Comparison of ENCODE assay signal across 15 cellular contexts in the genomic region with DNA sequence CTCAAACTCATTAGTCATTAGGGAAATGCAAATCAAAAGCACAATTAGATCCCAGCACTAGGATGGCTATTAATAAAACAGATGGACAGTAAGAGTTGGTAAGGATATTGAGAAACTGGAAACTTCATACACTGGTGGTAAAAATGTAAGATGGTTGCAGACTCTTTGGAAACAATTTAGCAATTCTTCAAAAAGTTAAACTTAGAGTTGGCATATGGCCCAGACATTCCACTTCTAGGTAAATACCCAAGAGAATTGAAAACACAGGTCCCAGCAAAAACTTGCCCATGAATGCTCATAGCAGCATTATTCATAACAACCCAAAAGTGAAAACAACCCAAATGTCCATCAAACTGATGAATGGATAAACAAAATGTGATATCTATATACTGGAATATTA.
DNase-seq lines count a peak whose midpoint lies in the region; ATAC-seq, FAIRE-seq and TF ChIP-seq lines count a peak whose summit lies in the region.
"Had no signal": no experiment of that assay in that cellular context is flagged by ENCODE, and none has a peak within 500 bp of the region (broad histone marks: within the 10 kb centered on the region; RNA-seq: fewer than 3 reads in every experiment).

No MANE protein-coding gene starts in this region.

- H3K4me3 ChIP-seq in pancreas: no peak overlapping the region

- in situ Hi-C loops in Caki2 (cut with HindIII; ENCODE audit: low pct_unique_long_range_greater_than_20kb, low sequenced_read_pairs): no loop called here

- no peaks in the 10 kb centered on the region for H3K27me3 ChIP-seq in pancreas

- POLR2A ChIA-PET in RWPE1 (lab: Yijun Ruan, JAX; ENCODE audit: low non-redundant PET): no interaction called here

- no peak for TF ChIP-seq CTCF in RWPE1 (conservative IDR thresholded peaks at IDR 0.05; ENCODE audit: low read depth)
- TF ChIP-seq CTCF in pancreas (IDR thresholded peaks at IDR 0.05): no peak

- peak overlapping the region; percentile 84 for H3K27ac ChIP-seq in RWPE1
- no peak overlapping the region for H3K27ac ChIP-seq in epithelial cell of prostate
- H3K27ac ChIP-seq in pancreas: peak overlapping the region in 1 of 4 donors; percentile 69

- no peaks in the 10 kb centered on the region for H3K36me3 ChIP-seq in pancreas

- CTCF ChIA-PET in RWPE1 (lab: Yijun Ruan, JAX): no interaction called here

- intact Hi-C loops in pancreas (cut with DNase I): no loop called here

- peak in 3 of 4 donors; percentile 10 to 24 (median 22) for ATAC-seq in pancreas
- ATAC-seq: T-helper 17 cell had no signal

- peaks cover 21 to 34% (median 25%) of the 10 kb centered on the region in 3 donors for H3K4me1 ChIP-seq in pancreas

- peak; percentile 29 for DNase-seq in Caki2 (ENCODE audit: low read depth)
- no peak for DNase-seq in RWPE1 (ENCODE audit: low spot score)
- peak; percentile 39 for DNase-seq in epithelial cell of prostate (ENCODE audit: low read depth, low spot score)
- no peak for DNase-seq in pancreas
- no peak for DNase-seq in SHP77 treated with DMSO at 0.1 percent for 48 hours (lab: John Stamatoyannopoulos, UW)
- no peak for DNase-seq in NCI-H1092 treated with DMSO at 0.1 percent for 48 hours (lab: John Stamatoyannopoulos, UW)
- DNase-seq in NCI-H82 treated with DMSO at 0.1 percent for 48 hours (lab: John Stamatoyannopoulos, UW; ENCODE audit: unreplicated experiment): no peak
- DNase-seq in germinal center (ENCODE audit: low spot score): no peak
- DNase-seq: activated CD8-positive, alpha-beta memory T cell treated with anti-CD3 and anti-CD28 coated beads for 24 hours; activated naive CD8-positive, alpha-beta T cell treated with anti-CD3 and anti-CD28 coated beads, Interleukin-2, amount 10 ng/mL, durations not matched to agents 7 days and 5 days; C1 segment of cervical spinal cord; head of caudate nucleus; NCI-H69; stimulated activated CD4-positive, alpha-beta T cell treated with anti-CD3 and anti-CD28 coated beads, Interleukin-12 subunit alpha, Interleukin-12 subunit beta, amount 100 ng/mL, for 4 hours; T-helper 17 cell had no signal

- no peak for FAIRE-seq in pancreas (lab: Jason Lieb, UNC)

- no peaks in the 10 kb centered on the region for H3K9me3 ChIP-seq in pancreas

Comparison
In these comparisons a context has a peak if more than half of its experiments do, and no peak if none do; other contexts are left out.
1. DNase-seq: peak in Caki2 (single experiment) and epithelial cell of prostate (single experiment); none in RWPE1 (single experiment), pancreas (0 of 6), SHP77 treated with DMSO at 0.1 percent for 48 hours (single experiment), NCI-H1092 treated with DMSO at 0.1 percent for 48 hours (single experiment), NCI-H82 treated with DMSO at 0.1 percent for 48 hours (single experiment) and germinal center (single experiment).